Comparison of ENCODE assay signal across 13 cellular contexts in genomic region chr3:194730369-194730768, GRCh38. TPM values are rescaled to one million over a fixed set of nuclear protein-coding genes. Genes with fewer than 3 reads are reported as not detected.
DNase-seq lines count a peak whose midpoint lies in the region; ATAC-seq and TF ChIP-seq lines count a peak whose summit lies in the region.
"Had no signal": no experiment of that assay in that cellular context is flagged by ENCODE, and none has a peak within 500 bp of the region (broad histone marks: within the 10 kb centered on the region; RNA-seq: fewer than 3 reads in every experiment).

No MANE protein-coding gene starts in this region.

- H3K27ac ChIP-seq in lung (ENCODE audit: low read depth in 1 of 2, low read length in 1 of 2): no peak overlapping the region
- H3K27ac ChIP-seq: HL-60, neutrophil had no signal

- H3K27me3 ChIP-seq in lung (ENCODE audit: control insufficient read depth, insufficient read depth): no peaks in the 10 kb centered on the region
- H3K27me3 ChIP-seq: neutrophil had no signal

- DNase-seq in DMS53 (lab: John Stamatoyannopoulos, UW): peak; percentile 72
- peak; percentile 92 for DNase-seq in NCI-H187 treated with DMSO at 0.1 percent for 48 hours (lab: John Stamatoyannopoulos, UW)
- DNase-seq in SHP77 treated with DMSO at 0.1 percent for 48 hours (lab: John Stamatoyannopoulos, UW): peak; percentile 47
- peak; percentile 66 for DNase-seq in lung (ENCODE audit: low spot score)
- DNase-seq in putamen (ENCODE audit: low spot score): no peak
- DNase-seq in 8988T: no peak
- no peak for DNase-seq in GM19240 (ENCODE audit: insufficient read length, low spot score)
- no peak for DNase-seq in stimulated activated CD4-positive, alpha-beta T cell treated with anti-CD3 and anti-CD28 coated beads, Interleukin-4, amount 100 ng/mL, for 24 hours
- DNase-seq: central memory CD4-positive, alpha-beta T cell; DND-41 had no signal

- H3K36me3 ChIP-seq in lung (ENCODE audit: control insufficient read depth in 2 of 2, insufficient read depth in 2 of 2, low read length in 2 of 2): no peaks in the 10 kb centered on the region
- H3K36me3 ChIP-seq: neutrophil had no signal

- no peak overlapping the region for H3K4me3 ChIP-seq in lung

- 49 to 81% methylated on average over 10 of the region's 10 CpGs for WGBS in lung, 2 donors

- peak; percentile 19 for ATAC-seq in lung (ENCODE audit: insufficient read depth, low FRiP score)
- ATAC-seq: Right ventricle myocardium inferior had no signal

- no peaks in the 10 kb centered on the region for H3K4me1 ChIP-seq in lung (ENCODE audit: control insufficient read depth in 2 of 2, insufficient read depth in 2 of 2, low read length in 2 of 2)

- TF ChIP-seq CTCF in lung (IDR thresholded peaks at IDR 0.05; ENCODE audit: control extremely low read depth, extremely low read depth): no peak

- H3K9me3 ChIP-seq in lung (ENCODE audit: control insufficient read depth in 2 of 2, insufficient read depth in 1 of 2, low read length in 1 of 2): no peaks in the 10 kb centered on the region
- H3K9me3 ChIP-seq: neutrophil had no signal

RNA-seq across cellular contexts. Expression of gene FAM43A, which starts 44.7 kb away (rescaled TPM):
- 10 to 100 TPM; 13.3 to 16.1 TPM for total RNA-seq in lung
- 10 to 100 TPM in 1 of 2 donors, 1 to 10 TPM in 1; 8.4 to 16.4 TPM for polyA plus RNA-seq in lung

RNA-seq across cellular contexts. Expression of gene LSG1, which starts 58.4 kb away (rescaled TPM):
- total RNA-seq in lung: 10 to 100 TPM; 26.0 to 37.4 TPM
- polyA plus RNA-seq in lung: 10 to 100 TPM; 19.4 to 22.9 TPM

Comparison
In these comparisons a context has a peak if more than half of its experiments do, and no peak if none do; other contexts are left out.
1. DNase-seq: peak in DMS53 (single experiment), NCI-H187 treated with DMSO at 0.1 percent for 48 hours (single experiment), SHP77 treated with DMSO at 0.1 percent for 48 hours (single experiment) and lung (single experiment); none in putamen (single experiment), 8988T (single experiment), GM19240 (single experiment) and stimulated activated CD4-positive, alpha-beta T cell treated with anti-CD3 and anti-CD28 coated beads, Interleukin-4, amount 100 ng/mL, for 24 hours (single experiment).